Comparison of ENCODE assay signal across 18 cellular contexts in the genomic region with DNA sequence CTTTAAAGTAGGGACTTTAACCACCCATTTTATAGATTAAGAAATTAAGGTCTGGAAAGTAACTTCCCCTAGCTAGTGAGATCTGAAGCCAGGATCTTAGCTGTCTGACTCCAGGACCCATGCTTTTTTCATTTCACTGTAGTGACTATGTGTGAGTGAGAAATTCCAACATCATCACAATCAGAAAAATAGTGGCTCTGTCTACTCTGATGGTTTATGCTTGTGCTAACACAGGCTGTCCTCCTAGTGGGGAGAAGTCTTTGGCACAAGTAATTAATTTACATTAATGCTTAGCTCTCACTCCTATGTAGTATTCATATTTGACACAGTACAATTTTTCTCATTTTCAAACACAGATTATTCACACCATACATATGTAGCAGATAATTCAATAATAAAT.
A peak's percentile ranks its signal among the peaks of the same experiment; 100 is the strongest.
DNase-seq lines count a peak whose midpoint lies in the region; ATAC-seq and TF ChIP-seq lines count a peak whose summit lies in the region.
"Had no signal": no experiment of that assay in that cellular context is flagged by ENCODE, and none has a peak within 500 bp of the region (broad histone marks: within the 10 kb centered on the region; RNA-seq: fewer than 3 reads in every experiment).

No MANE protein-coding gene starts in this region.

- H4K5ac ChIP-seq in H9 (ENCODE audit: insufficient read length, low read depth, low read length), result no peak overlapping the region

- no peak overlapping the region for H3T11ph ChIP-seq in H9 (ENCODE audit: low read length)

- H3K4me1 Mint-ChIP-seq in activated CD4-positive, alpha-beta T cell treated with anti-CD3 and anti-CD28 coated beads for 36 hours, result peaks cover 33% of the 10 kb centered on the region
- H3K4me1 Mint-ChIP-seq in H9 (peaks cover 58 to 59% of the 10 kb centered on the region in 2 experiments), endodermal cell (peaks cover 17% of the 10 kb centered on the region)
- H3K4me1 Mint-ChIP-seq in stimulated activated memory B cell treated with anti-CD40 and anti-IgM and Interleukin-4, amounts not matched to agents 10 μg/mL and 1 μg/mL and 100 μg/mL, for 72 hours, result no peaks in the 10 kb centered on the region
- H3K4me1 Mint-ChIP-seq: nephron had no signal

- H3K18ac ChIP-seq in H9 (ENCODE audit: insufficient read length, low read depth, low read length), result no peak overlapping the region

- H3K79me1 ChIP-seq in H9 (ENCODE audit: insufficient read depth, low read depth, low read length, poor library complexity, severe bottlenecking), result no peaks in the 10 kb centered on the region

- TF ChIP-seq CTCF in H9 (conservative IDR thresholded peaks at IDR 0.05) (peak; percentile 33; the same call in 2 of the 3 replicates), endodermal cell (conservative IDR thresholded peaks at IDR 0.05) (peak; percentile 16), psoas muscle (IDR thresholded peaks at IDR 0.05) (no peak)

- POLR2A ChIA-PET in activated CD4-positive, alpha-beta T cell treated with anti-CD3 and anti-CD28 coated beads for 36 hours (lab: Charles Lee), result no interaction called here

- H2BK12ac ChIP-seq in H9 (ENCODE audit: insufficient read length, low read depth, low read length), result no peak overlapping the region

- no peak overlapping the region for H3K4ac ChIP-seq in H9 (ENCODE audit: low read depth, low read length)

- no peak overlapping the region for H2BK5ac ChIP-seq in H9 (ENCODE audit: insufficient read length, low read length)

- H4K20me1 ChIP-seq in H9 (ENCODE audit: control insufficient read depth, insufficient read depth, insufficient read length), result no peaks in the 10 kb centered on the region
- H4K20me1 ChIP-seq: BLaER1 treated with 17β-estradiol and CSF1 and Interleukin-3, amounts not matched to agents 10 nM and 100 nM had no signal

- H3K4me2 ChIP-seq in H9 (ENCODE audit: insufficient read depth, insufficient read length, low read length), result no peak overlapping the region
- H3K4me2 ChIP-seq: BLaER1 treated with 17β-estradiol and CSF1 and Interleukin-3, amounts not matched to agents 10 nM and 100 nM had no signal

- no peak overlapping the region for H3K4me3 Mint-ChIP-seq in activated CD4-positive, alpha-beta T cell treated with anti-CD3 and anti-CD28 coated beads for 36 hours
- H3K4me3 Mint-ChIP-seq in H9 (no peak overlapping the region), endodermal cell (no peak overlapping the region)
- H3K4me3 Mint-ChIP-seq in stimulated activated memory B cell treated with anti-CD40 and anti-IgM and Interleukin-4, amounts not matched to agents 10 μg/mL and 1 μg/mL and 100 μg/mL, for 72 hours, result no peak overlapping the region
- H3K4me3 Mint-ChIP-seq: dendritic cell treated with granulocyte-macrophage colony-stimulating factor and Interleukin-4, amounts not matched to agents 40 ng/mL and 50 ng/mL, for 4 days; nephron had no signal

- CTCF ChIA-PET in activated CD4-positive, alpha-beta T cell treated with anti-CD3 and anti-CD28 coated beads for 36 hours (lab: Charles Lee), result no interaction called here

- no peak overlapping the region for H3K56ac ChIP-seq in H9 (ENCODE audit: insufficient read length, low read depth, low read length)

- H2AK5ac ChIP-seq in H9 (ENCODE audit: insufficient read length, low read length), result no peak overlapping the region

- no peak overlapping the region for H3K9ac ChIP-seq in H9 (ENCODE audit: extremely low read depth, insufficient read length, low read length)
- no peak overlapping the region for H3K9ac ChIP-seq in endodermal cell (ENCODE audit: extremely low read depth, low read length, poor library complexity, severe bottlenecking)
- H3K9ac ChIP-seq: BLaER1 treated with 17β-estradiol and CSF1 and Interleukin-3, amounts not matched to agents 10 nM and 100 nM had no signal

- peaks cover 4% of the 10 kb centered on the region for H3K36me3 Mint-ChIP-seq in activated CD4-positive, alpha-beta T cell treated with anti-CD3 and anti-CD28 coated beads for 36 hours (ENCODE audit: low read depth)
- H3K36me3 Mint-ChIP-seq in H9 (ENCODE audit: insufficient read depth in 1 of 3, low read depth in 3 of 3) (peaks cover 10 to 25% (median 18%) of the 10 kb centered on the region in 3 experiments), endodermal cell (ENCODE audit: low read depth) (peaks cover 14% of the 10 kb centered on the region)
- no peaks in the 10 kb centered on the region for H3K36me3 Mint-ChIP-seq in stimulated activated memory B cell treated with anti-CD40 and anti-IgM and Interleukin-4, amounts not matched to agents 10 μg/mL and 1 μg/mL and 100 μg/mL, for 72 hours

- DNase-seq in activated CD4-positive, alpha-beta T cell treated with anti-CD3 and anti-CD28 coated beads for 36 hours, result no peak
- DNase-seq in activated CD4-positive, alpha-beta T cell treated with anti-CD3 and anti-CD28 coated beads for 1 hour, result no peak
- DNase-seq in H9, result no peak
- no peak for DNase-seq in endodermal cell
- no peak for DNase-seq in psoas muscle
- no peak for DNase-seq in COLO829 (ENCODE audit: low spot score)
- DNase-seq in pons (ENCODE audit: low spot score), result no peak
- DNase-seq: 8988T, DND-41, Karpas-422, NCI-H1436 treated with DMSO at 0.1 percent for 48 hours, NCI-H345, retina, T-helper 9 cell had no signal

- no peak overlapping the region for H2BK15ac ChIP-seq in H9 (ENCODE audit: low read depth, low read length)

- no peak overlapping the region for H3K23ac ChIP-seq in H9 (ENCODE audit: insufficient read length, low read depth, low read length)

- H3K79me2 ChIP-seq in H9 (ENCODE audit: insufficient read depth, low read length), result no peaks in the 10 kb centered on the region

- no peak overlapping the region for H2BK20ac ChIP-seq in H9 (ENCODE audit: low read depth, low read length, poor library complexity, severe bottlenecking)

- intact Hi-C loops in activated CD4-positive, alpha-beta T cell treated with anti-CD3 and anti-CD28 coated beads for 36 hours (cut with DNase I, micrococcal nuclease), result no loop called here
- intact Hi-C loops in psoas muscle (cut with DNase I), result no loop called here

- H3K27me3 Mint-ChIP-seq in activated CD4-positive, alpha-beta T cell treated with anti-CD3 and anti-CD28 coated beads for 36 hours, result no peaks in the 10 kb centered on the region
- H3K27me3 Mint-ChIP-seq in H9 (ENCODE audit: low read depth), result peaks cover 38% of the 10 kb centered on the region
- H3K27me3 Mint-ChIP-seq in endodermal cell (ENCODE audit: insufficient read depth), result no peaks in the 10 kb centered on the region
- no peaks in the 10 kb centered on the region for H3K27me3 Mint-ChIP-seq in stimulated activated memory B cell treated with anti-CD40 and anti-IgM and Interleukin-4, amounts not matched to agents 10 μg/mL and 1 μg/mL and 100 μg/mL, for 72 hours
- H3K27me3 Mint-ChIP-seq: dendritic cell treated with granulocyte-macrophage colony-stimulating factor and Interleukin-4, amounts not matched to agents 40 ng/mL and 50 ng/mL, for 4 days had no signal

- peak; percentile 34 for ATAC-seq in activated CD4-positive, alpha-beta T cell treated with anti-CD3 and anti-CD28 coated beads for 36 hours
- no peak for ATAC-seq in psoas muscle
- no peak for ATAC-seq in stimulated activated memory B cell treated with anti-CD40 and anti-IgM and Interleukin-4, amounts not matched to agents 10 μg/mL and 1 μg/mL and 100 μg/mL, for 72 hours

- H3K27ac ChIP-seq in H9 (ENCODE audit: insufficient read length, low read depth, low read length) (no peak overlapping the region), endodermal cell (ENCODE audit: low read depth, low read length) (no peak overlapping the region), psoas muscle (peak overlapping the region; percentile 50)
- H3K27ac ChIP-seq: BLaER1 treated with 17β-estradiol and CSF1 and Interleukin-3, amounts not matched to agents 10 nM and 100 nM had no signal

- no peak overlapping the region for H2AFZ ChIP-seq in H9 (ENCODE audit: low read length)

- H3K23me2 ChIP-seq in H9 (ENCODE audit: insufficient read length, low read depth, low read length, poor library complexity, severe bottlenecking), result no peaks in the 10 kb centered on the region

- H4K91ac ChIP-seq in H9 (ENCODE audit: insufficient read length, low read depth, low read length), result no peak overlapping the region

- H3K27me3 ChIP-seq in H9 (ENCODE audit: insufficient read depth, low read length), result peaks cover 5% of the 10 kb centered on the region; the same call in 1 of the 2 replicates
- H3K27me3 ChIP-seq in endodermal cell (ENCODE audit: control insufficient read depth, insufficient read depth, low read length, poor library complexity, severe bottlenecking), result no peaks in the 10 kb centered on the region
- H3K27me3 ChIP-seq in psoas muscle (ENCODE audit: insufficient read depth in 3 of 3, low read length in 2 of 3), result no peaks in the 10 kb centered on the region
- H3K27me3 ChIP-seq: BLaER1 treated with 17β-estradiol and CSF1 and Interleukin-3, amounts not matched to agents 10 nM and 100 nM had no signal

- H2BK120ac ChIP-seq in H9 (ENCODE audit: low read depth, low read length, poor library complexity, severe bottlenecking), result no peak overlapping the region

- no peaks in the 10 kb centered on the region for H3K9me3 Mint-ChIP-seq in activated CD4-positive, alpha-beta T cell treated with anti-CD3 and anti-CD28 coated beads for 36 hours (ENCODE audit: low read depth)
- peaks cover 12 to 17% of the 10 kb centered on the region in 2 experiments; a peak in 4 of 5 replicates for H3K9me3 Mint-ChIP-seq in H9
- H3K9me3 Mint-ChIP-seq in endodermal cell, result peaks cover 2% of the 10 kb centered on the region
- peaks cover 3% of the 10 kb centered on the region for H3K9me3 Mint-ChIP-seq in stimulated activated memory B cell treated with anti-CD40 and anti-IgM and Interleukin-4, amounts not matched to agents 10 μg/mL and 1 μg/mL and 100 μg/mL, for 72 hours
- H3K9me3 Mint-ChIP-seq: dendritic cell treated with granulocyte-macrophage colony-stimulating factor and Interleukin-4, amounts not matched to agents 40 ng/mL and 50 ng/mL, for 4 days; nephron had no signal

- no peak overlapping the region for H4K8ac ChIP-seq in H9 (replicated peaks; ENCODE audit: insufficient read length, low read depth, low read length)

- H3K36me3 ChIP-seq in endodermal cell (ENCODE audit: control insufficient read depth, insufficient read depth, low read length) (no peaks in the 10 kb centered on the region), psoas muscle (ENCODE audit: insufficient read depth in 1 of 2, low read depth in 1 of 2) (no peaks in the 10 kb centered on the region)
- H3K36me3 ChIP-seq: BLaER1 treated with 17β-estradiol and CSF1 and Interleukin-3, amounts not matched to agents 10 nM and 100 nM had no signal

- H3K9me3 ChIP-seq in H9 (ENCODE audit: control insufficient read depth, low read depth, low read length) (no peaks in the 10 kb centered on the region), endodermal cell (ENCODE audit: control insufficient read depth, low read length) (peaks cover 5% of the 10 kb centered on the region), psoas muscle (no peaks in the 10 kb centered on the region)

- H3K4me1 ChIP-seq in H9 (ENCODE audit: insufficient read depth, low read length) (peaks cover 11% of the 10 kb centered on the region), endodermal cell (ENCODE audit: control insufficient read depth, insufficient read depth, low read length) (no peaks in the 10 kb centered on the region), psoas muscle (no peaks in the 10 kb centered on the region)

- peak overlapping the region; percentile 78 for H3K27ac Mint-ChIP-seq in activated CD4-positive, alpha-beta T cell treated with anti-CD3 and anti-CD28 coated beads for 36 hours
- H3K27ac Mint-ChIP-seq in H9 (no peak overlapping the region), endodermal cell (no peak overlapping the region)
- H3K27ac Mint-ChIP-seq in stimulated activated memory B cell treated with anti-CD40 and anti-IgM and Interleukin-4, amounts not matched to agents 10 μg/mL and 1 μg/mL and 100 μg/mL, for 72 hours, result no peak overlapping the region
- H3K27ac Mint-ChIP-seq: dendritic cell treated with granulocyte-macrophage colony-stimulating factor and Interleukin-4, amounts not matched to agents 40 ng/mL and 50 ng/mL, for 4 days; nephron had no signal

- H3K14ac ChIP-seq in H9 (ENCODE audit: insufficient read depth, low read length), result no peak overlapping the region

- H3K4me3 ChIP-seq in endodermal cell (ENCODE audit: low read length) (no peak overlapping the region), psoas muscle (no peak overlapping the region)
- H3K4me3 ChIP-seq: BLaER1 treated with 17β-estradiol and CSF1 and Interleukin-3, amounts not matched to agents 10 nM and 100 nM had no signal
